Comparison of ENCODE assay signal across 15 cellular contexts in genomic region chr18:49072524-49072934, GRCh38.
DNase-seq lines count a peak whose midpoint lies in the region; ATAC-seq, FAIRE-seq and TF ChIP-seq lines count a peak whose summit lies in the region.
"Had no signal": no experiment of that assay in that cellular context is flagged by ENCODE, and none has a peak within 500 bp of the region (broad histone marks: within the 10 kb centered on the region; RNA-seq: fewer than 3 reads in every experiment).

No MANE protein-coding gene starts in this region.

- no peak for TF ChIP-seq CTCF in heart right ventricle (IDR thresholded peaks at IDR 0.05)

- WGBS in heart right ventricle, 2 donors = 46 to 49% methylated on average over 7 of the region's 7 CpGs
- WGBS in small intestine, 3 donors = 21 to 40% (median 34%) methylated on average over 7 of the region's 7 CpGs

- no peaks in the 10 kb centered on the region for H3K9me3 Mint-ChIP-seq in activated T-helper 2 cell treated with anti-CD3 and anti-CD28 coated beads, Interferon-gamma antibody, Interleukin-2, Interleukin-4, amounts not matched to agents 10 μg/mL and 5 μg/mL and 100 μg/mL, durations not matched to agents 14 hours and 24 hours and 36 hours
- H3K9me3 Mint-ChIP-seq in T-cell = no peaks in the 10 kb centered on the region
- H3K9me3 Mint-ChIP-seq: activated B cell treated with CpG ODN at 0.5 μM for 24 hours, IgD-negative memory B cell, naive B cell had no signal

- peak in 7 of 8 donors; percentile 38 to 74 (median 67) for ATAC-seq in heart right ventricle
- ATAC-seq in T-cell (replicated peaks in 1 of 4) = no peak
- ATAC-seq in GM19452 (IDR thresholded peaks at IDR 0.05; ENCODE audit: unreplicated experiment) = no peak

- no peaks in the 10 kb centered on the region for H3K9me3 ChIP-seq in heart right ventricle
- no peaks in the 10 kb centered on the region for H3K9me3 ChIP-seq in small intestine (ENCODE audit: control insufficient read depth, low read depth)
- H3K9me3 ChIP-seq: sigmoid colon had no signal

- H3K27me3 Mint-ChIP-seq in activated T-helper 2 cell treated with anti-CD3 and anti-CD28 coated beads, Interferon-gamma antibody, Interleukin-2, Interleukin-4, amounts not matched to agents 10 μg/mL and 5 μg/mL and 100 μg/mL, durations not matched to agents 14 hours and 24 hours and 36 hours (ENCODE audit: low read depth) = no peaks in the 10 kb centered on the region
- H3K27me3 Mint-ChIP-seq in T-cell = no peaks in the 10 kb centered on the region
- H3K27me3 Mint-ChIP-seq: activated B cell treated with CpG ODN at 0.5 μM for 24 hours, IgD-negative memory B cell, naive B cell had no signal

- H3K4me3 ChIP-seq in heart right ventricle (peak overlapping the region in 5 of 10 donors; percentile 1 to 34 (median 27)), small intestine (ENCODE audit: low read depth in 1 of 2, low read length in 2 of 2) (no peak overlapping the region)
- H3K4me3 ChIP-seq: sigmoid colon had no signal

- H3K27me3 ChIP-seq in heart right ventricle = no peaks in the 10 kb centered on the region
- H3K27me3 ChIP-seq in small intestine (ENCODE audit: control insufficient read depth in 2 of 2, insufficient read depth in 2 of 2, low read length in 2 of 2) = no peaks in the 10 kb centered on the region
- H3K27me3 ChIP-seq: sigmoid colon had no signal

- no peaks in the 10 kb centered on the region for H3K36me3 ChIP-seq in heart right ventricle
- H3K36me3 ChIP-seq in small intestine (ENCODE audit: control insufficient read depth in 2 of 2, insufficient read depth in 2 of 2, low read length in 2 of 2) = no peaks in the 10 kb centered on the region
- H3K36me3 ChIP-seq: sigmoid colon had no signal

- H3K4me1 Mint-ChIP-seq in activated T-helper 2 cell treated with anti-CD3 and anti-CD28 coated beads, Interferon-gamma antibody, Interleukin-2, Interleukin-4, amounts not matched to agents 10 μg/mL and 5 μg/mL and 100 μg/mL, durations not matched to agents 14 hours and 24 hours and 36 hours (ENCODE audit: low read depth) = peaks cover 26% of the 10 kb centered on the region
- no peaks in the 10 kb centered on the region for H3K4me1 Mint-ChIP-seq in T-cell
- H3K4me1 Mint-ChIP-seq: activated B cell treated with CpG ODN at 0.5 μM for 24 hours, naive B cell had no signal

- no peak for FAIRE-seq in small intestine (lab: Jason Lieb, UNC)
- FAIRE-seq: GM18507 had no signal

- H3K4me1 ChIP-seq in heart right ventricle (peaks cover 0 to 24% (median 5%) of the 10 kb centered on the region in 9 donors), small intestine (ENCODE audit: control insufficient read depth in 2 of 2, insufficient read depth in 1 of 2, low read depth in 1 of 2, low read length in 1 of 2) (peaks cover 0 to 1% of the 10 kb centered on the region in 2 donors)
- H3K4me1 ChIP-seq: sigmoid colon had no signal

- no peak overlapping the region for H3K4me3 Mint-ChIP-seq in activated T-helper 2 cell treated with anti-CD3 and anti-CD28 coated beads, Interferon-gamma antibody, Interleukin-2, Interleukin-4, amounts not matched to agents 10 μg/mL and 5 μg/mL and 100 μg/mL, durations not matched to agents 14 hours and 24 hours and 36 hours (ENCODE audit: low read depth)
- no peak overlapping the region for H3K4me3 Mint-ChIP-seq in T-cell
- H3K4me3 Mint-ChIP-seq: activated B cell treated with CpG ODN at 0.5 μM for 24 hours, IgD-negative memory B cell, naive B cell had no signal

- no peaks in the 10 kb centered on the region for H3K36me3 Mint-ChIP-seq in activated T-helper 2 cell treated with anti-CD3 and anti-CD28 coated beads, Interferon-gamma antibody, Interleukin-2, Interleukin-4, amounts not matched to agents 10 μg/mL and 5 μg/mL and 100 μg/mL, durations not matched to agents 14 hours and 24 hours and 36 hours (ENCODE audit: low read depth)
- peaks cover 26% of the 10 kb centered on the region for H3K36me3 Mint-ChIP-seq in T-cell

- intact Hi-C loops in activated T-helper 2 cell treated with anti-CD3 and anti-CD28 coated beads, Interferon-gamma antibody, Interleukin-2, Interleukin-4, amounts not matched to agents 10 μg/mL and 5 μg/mL and 100 μg/mL, durations not matched to agents 14 hours and 24 hours and 36 hours (cut with micrococcal nuclease) = no loop called here
- intact Hi-C loops in heart right ventricle (cut with DNase I) = no loop called here
- intact Hi-C loops in posterior vena cava (cut with DNase I) = no loop called here

- DNase-seq in HUDEP-2 (lab: John Stamatoyannopoulos, UW; ENCODE audit: unreplicated experiment in 76 of 76) = peak in 74 of 76 experiments; percentile 10 to 90 (median 68)
- DNase-seq in activated T-helper 2 cell treated with anti-CD3 and anti-CD28 coated beads, Interferon-gamma antibody, Interleukin-2, Interleukin-4, amounts not matched to agents 10 μg/mL and 5 μg/mL and 100 μg/mL, durations not matched to agents 14 hours and 24 hours and 36 hours (ENCODE audit: low spot score) = no peak
- peak in 1 of 2 donors; percentile 13 for DNase-seq in heart right ventricle
- DNase-seq in small intestine = peak; percentile 94
- DNase-seq in posterior vena cava (ENCODE audit: low spot score) = no peak
- DNase-seq in T-cell = no peak
- DNase-seq in NCI-H1417 (lab: John Stamatoyannopoulos, UW) = no peak
- DNase-seq: activated B cell treated with CpG ODN at 0.5 μM for 24 hours, naive B cell, NCI-H1694 treated with DMSO at 0.1 percent for 48 hours, NCI-H774, sigmoid colon had no signal

- CTCF ChIA-PET in T-cell (lab: Charles Lee) = interaction anchor here in 1 of 2 donors (0.6 kb wide), 1 partner anchor 394 kb away, joined by 3 read pairs; no protein-coding TSS in a partner anchor

- POLR2A ChIA-PET in T-cell (lab: Charles Lee) = no interaction called here

- H3K27ac Mint-ChIP-seq in activated T-helper 2 cell treated with anti-CD3 and anti-CD28 coated beads, Interferon-gamma antibody, Interleukin-2, Interleukin-4, amounts not matched to agents 10 μg/mL and 5 μg/mL and 100 μg/mL, durations not matched to agents 14 hours and 24 hours and 36 hours = peak overlapping the region; percentile 60
- H3K27ac Mint-ChIP-seq in T-cell = no peak overlapping the region
- H3K27ac Mint-ChIP-seq: activated B cell treated with CpG ODN at 0.5 μM for 24 hours, IgD-negative memory B cell, naive B cell had no signal

- H3K27ac ChIP-seq in heart right ventricle = peak overlapping the region in 2 of 10 donors; percentile 18 to 37
- H3K27ac ChIP-seq in small intestine (ENCODE audit: low read depth in 1 of 2, low read length in 1 of 2) = peak overlapping the region; percentile 6 to 83
- H3K27ac ChIP-seq: sigmoid colon had no signal

Comparison
In these comparisons a context has a peak if more than half of its experiments do, and no peak if none do; other contexts are left out.
1. DNase-seq: peak in HUDEP-2 (74 of 76) and small intestine (single experiment); none in activated T-helper 2 cell treated with anti-CD3 and anti-CD28 coated beads, Interferon-gamma antibody, Interleukin-2, Interleukin-4, amounts not matched to agents 10 μg/mL and 5 μg/mL and 100 μg/mL, durations not matched to agents 14 hours and 24 hours and 36 hours (single experiment), posterior vena cava (single experiment), T-cell (0 of 34) and NCI-H1417 (0 of 3).
2. ATAC-seq: peak in heart right ventricle (7 of 8); none in T-cell (0 of 4) and GM19452 (single experiment).